ENCODE assay signal across 9 cellular contexts in the genomic region with DNA sequence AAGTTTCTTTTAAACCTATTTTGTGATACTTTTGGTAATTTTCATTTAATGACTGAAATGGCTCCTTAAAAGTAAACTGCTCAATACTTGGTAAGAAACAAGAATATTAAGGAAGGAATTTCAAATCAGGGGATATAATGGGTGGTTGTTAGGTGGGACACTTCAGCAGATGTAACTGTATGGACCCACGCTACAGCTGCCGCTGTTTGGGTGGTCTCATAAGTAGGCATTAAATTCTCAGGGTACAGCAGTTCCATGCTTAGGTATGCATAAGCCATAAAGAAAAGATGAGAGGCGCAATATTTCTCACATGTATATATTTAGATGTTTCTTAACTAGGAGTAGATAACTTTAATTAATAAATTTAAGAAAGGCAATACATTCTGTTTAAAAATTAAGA. TPM values are rescaled to one million over a fixed set of nuclear protein-coding genes. Genes with fewer than 3 reads are reported as not detected.
"Had no signal": no experiment of that assay in that cellular context is flagged by ENCODE, and none has a peak within 500 bp of the region (broad histone marks: within the 10 kb centered on the region; RNA-seq: fewer than 3 reads in every experiment).

No MANE protein-coding gene starts in this region.

- H3K4me3 ChIP-seq: GM23338 had no signal

- H3K27ac ChIP-seq: HL-60, KMS-11 had no signal

- DNase-seq: H9, HCEC 1CT, KBM-7 had no signal

- H3K9ac ChIP-seq: KMS-11 had no signal

- ATAC-seq: GM23338, HepG2 had no signal

RNA-seq across cellular contexts. Expression of gene COL19A1, which starts 35.0 kb away (rescaled TPM):
- total RNA-seq: GM23338, H1, H9, HepG2, HT1080 had no signal
